Comparison of ENCODE assay signal across 1 cellular context in genomic region chr9:125745682-125746016, GRCh38.
A peak's percentile ranks its signal among the peaks of the same experiment; 100 is the strongest.
TF ChIP-seq lines count a peak whose summit lies in the region.

No MANE protein-coding gene starts in this region.

TF ChIP-seq in HepG2, 621 proteins besides CTCF, POLR2A, EP300 and RAD21 (continued from another document):
- TF ChIP-seq RBAK (CRISPR knock-in tag; IDR thresholded peaks at IDR 0.05) (peak; percentile 78; the same call in 1 of the 2 replicates), POLR2AphosphoS2 (IDR thresholded peaks at IDR 0.05; ENCODE audit: low read depth, low read length) (no peak), ZBTB43 (CRISPR knock-in tag; conservative IDR thresholded peaks at IDR 0.05) (no peak), KDM1A (CRISPR knock-in tag; IDR thresholded peaks at IDR 0.05) (no peak), AKNA (CRISPR knock-in tag; IDR thresholded peaks at IDR 0.05; ENCODE audit: borderline replicate concordance) (no peak), ELF4 (CRISPR knock-in tag; IDR thresholded peaks at IDR 0.05; ENCODE audit: borderline replicate concordance) (peak; percentile 19; the same call in 1 of the 2 replicates)
